Comparison of ENCODE assay signal across 8 cellular contexts in genomic region chr17:16351831-16352230, GRCh38. TPM values are rescaled to one million over a fixed set of nuclear protein-coding genes. Genes with fewer than 3 reads are reported as not detected.
DNase-seq lines count a peak whose midpoint lies in the region; ATAC-seq, FAIRE-seq and TF ChIP-seq lines count a peak whose summit lies in the region.

No MANE protein-coding gene starts in this region.

- peaks cover 2 to 3% of the 10 kb centered on the region in 2 donors for H3K36me3 Mint-ChIP-seq in activated T-cell treated with anti-CD3 and anti-CD28 coated beads, Interleukin-2, amount 50 U/mL, for 72 hours (ENCODE audit: insufficient read depth in 2 of 2)
- peaks cover 10 to 17% of the 10 kb centered on the region in 2 donors for H3K36me3 Mint-ChIP-seq in activated naive CD4-positive, alpha-beta T cell treated with anti-CD3 and anti-CD28 coated beads, Interleukin-2, amount 50 U/mL, for 72 hours

- peaks cover 12% of the 10 kb centered on the region for H3K27me3 ChIP-seq in keratinocyte (ENCODE audit: control insufficient read depth, extremely low read depth, insufficient read depth, low read length)
- peaks cover 11% of the 10 kb centered on the region for H3K27me3 ChIP-seq in transverse colon

- WGBS in transverse colon (ENCODE audit: low coverage in 1 of 2), 2 donors = 31 to 40% methylated on average over 9 to 10 of the region's 10 CpGs

- H3K4me3 Mint-ChIP-seq in activated T-cell treated with anti-CD3 and anti-CD28 coated beads, Interleukin-2, amount 50 U/mL, for 72 hours = peak overlapping the region; percentile 93 to 95

- in situ Hi-C loops in transverse colon (cut with MboI; ENCODE audit: low pct_ligation_motif_present in 1 of 4, low pct_unique_long_range_greater_than_20kb in 1 of 4, low sequenced_read_pairs in 3 of 4) = loop anchor here in 2 of 4 donors (25.0 kb wide), 1 partner anchor 160 kb away; no protein-coding TSS in a partner anchor

- H3K4me2 ChIP-seq in keratinocyte (ENCODE audit: control insufficient read depth, extremely low read depth, insufficient read depth, low read depth, low read length) = peak overlapping the region; percentile 69

- dilution Hi-C loops in keratinocyte (cut with MboI; ENCODE audit: extremely low pct_ligation_motif_present, low sequenced_read_pairs) = no loop called here

- no peaks in the 10 kb centered on the region for H3K9me3 Mint-ChIP-seq in activated T-cell treated with anti-CD3 and anti-CD28 coated beads, Interleukin-2, amount 50 U/mL, for 72 hours
- H3K9me3 Mint-ChIP-seq in activated naive CD4-positive, alpha-beta T cell treated with anti-CD3 and anti-CD28 coated beads, Interleukin-2, amount 50 U/mL, for 72 hours = no peaks in the 10 kb centered on the region

- no peak for TF ChIP-seq EP300 in transverse colon (IDR thresholded peaks at IDR 0.05; ENCODE audit: low read depth)

- FAIRE-seq in keratinocyte (lab: Jason Lieb, UNC) = no peak

- peak overlapping the region; percentile 68 for H3K27ac Mint-ChIP-seq in activated T-cell treated with anti-CD3 and anti-CD28 coated beads, Interleukin-2, amount 50 U/mL, for 72 hours
- H3K27ac Mint-ChIP-seq in activated naive CD4-positive, alpha-beta T cell treated with anti-CD3 and anti-CD28 coated beads, Interleukin-2, amount 50 U/mL, for 72 hours = peak overlapping the region; percentile 77 to 91

- H3K9me3 ChIP-seq in keratinocyte (ENCODE audit: control insufficient read depth, low read depth, low read length) (no peaks in the 10 kb centered on the region), transverse colon (no peaks in the 10 kb centered on the region)

- H2AFZ ChIP-seq in keratinocyte (ENCODE audit: control insufficient read depth, low read length) = no peak overlapping the region

- peak overlapping the region in 1 of 3 experiments; percentile 77 for H3K4me3 ChIP-seq in keratinocyte (ENCODE audit: control insufficient read depth in 2 of 3, extremely low read depth in 1 of 3, insufficient read depth in 2 of 3, low read depth in 1 of 3, low read length in 3 of 3)
- peak overlapping the region; percentile 59 to 86 (median 74) for H3K4me3 ChIP-seq in transverse colon

- no peaks in the 10 kb centered on the region for H4K20me1 ChIP-seq in keratinocyte (ENCODE audit: control insufficient read depth, extremely low read depth, insufficient read depth, low read length)

- no peak for ATAC-seq in activated T-cell treated with anti-CD3 and anti-CD28 coated beads, Interleukin-2, amount 50 U/mL, for 72 hours (replicated peaks in 1 of 2)
- ATAC-seq in activated naive CD4-positive, alpha-beta T cell treated with anti-CD3 and anti-CD28 coated beads, Interleukin-2, amount 50 U/mL, for 72 hours = no peak
- ATAC-seq in HG02973 (IDR thresholded peaks at IDR 0.05; ENCODE audit: unreplicated experiment) = no peak
- ATAC-seq in GM18498 (IDR thresholded peaks at IDR 0.05; ENCODE audit: unreplicated experiment) = no peak

- intact Hi-C loops in transverse colon (cut with DNase I; ENCODE audit: low total_unique reads) = no loop called here

- H3K9ac ChIP-seq in keratinocyte (ENCODE audit: control insufficient read depth, extremely low read depth, insufficient read depth, low read length) = no peak overlapping the region

- DNase-seq in activated T-cell treated with anti-CD3 and anti-CD28 coated beads, Interleukin-2, amount 50 U/mL, for 72 hours = no peak
- no peak for DNase-seq in activated T-cell treated with anti-CD3 and anti-CD28 coated beads, Interleukin-2, amount 50 U/mL, for 48 hours
- DNase-seq in activated naive CD4-positive, alpha-beta T cell treated with anti-CD3 and anti-CD28 coated beads, Interleukin-2, amount 50 U/mL, for 72 hours (ENCODE audit: low spot score in 2 of 2) = no peak
- DNase-seq in keratinocyte (ENCODE audit: low read depth, low spot score) = no peak
- DNase-seq in transverse colon = no peak
- DNase-seq in NCI-H2171 treated with DMSO at 0.1 percent for 48 hours (lab: John Stamatoyannopoulos, UW) = no peak

- no peak for TF ChIP-seq CTCF in keratinocyte (optimal IDR thresholded peaks at IDR 0.05 in 1 of 3, IDR thresholded peaks at IDR 0.05 in 1 of 3, conservative IDR thresholded peaks at IDR 0.05 in 1 of 3; ENCODE audit: extremely low read depth in 1 of 3, insufficient read depth in 2 of 3, low read length in 3 of 3)
- no peak for TF ChIP-seq CTCF in transverse colon (IDR thresholded peaks at IDR 0.05)

- H3K79me2 ChIP-seq in keratinocyte (ENCODE audit: control insufficient read depth, insufficient read depth, low read length) = no peaks in the 10 kb centered on the region

- peaks cover 38% of the 10 kb centered on the region for H3K4me1 Mint-ChIP-seq in activated T-cell treated with anti-CD3 and anti-CD28 coated beads, Interleukin-2, amount 50 U/mL, for 72 hours (ENCODE audit: low read depth)

- H3K27ac ChIP-seq in keratinocyte (ENCODE audit: control insufficient read depth, insufficient read depth, low read length) (no peak overlapping the region), transverse colon (peak overlapping the region; percentile 76 to 91 (median 86))

- H3K4me1 ChIP-seq in keratinocyte (ENCODE audit: control insufficient read depth, extremely low read depth, insufficient read depth, low read length) (peaks cover 6% of the 10 kb centered on the region), transverse colon (peaks cover 0 to 18% (median 14%) of the 10 kb centered on the region in 4 donors)

- no peak for TF ChIP-seq POLR2A in transverse colon (IDR thresholded peaks at IDR 0.05)

- H3K9me1 ChIP-seq in keratinocyte (ENCODE audit: control insufficient read depth, extremely low read depth, insufficient read depth, low read length) = no peaks in the 10 kb centered on the region

- H3K27me3 Mint-ChIP-seq in activated T-cell treated with anti-CD3 and anti-CD28 coated beads, Interleukin-2, amount 50 U/mL, for 72 hours (ENCODE audit: low read depth) = peaks cover 4% of the 10 kb centered on the region

- H3K36me3 ChIP-seq in keratinocyte (ENCODE audit: control insufficient read depth in 2 of 2, extremely low read depth in 1 of 2, insufficient read depth in 2 of 2, low read length in 2 of 2) = peaks cover 0 to 2% of the 10 kb centered on the region in 2 experiments
- H3K36me3 ChIP-seq in transverse colon = no peaks in the 10 kb centered on the region

RNA-seq across cellular contexts. Expression of gene CENPV, which starts 1.4 kb away (rescaled TPM):
- total RNA-seq in activated T-cell treated with anti-CD3 and anti-CD28 coated beads, Interleukin-2, amount 50 U/mL, for 72 hours = 10 to 100 TPM; 48.5 to 54.9 TPM
- total RNA-seq in activated naive CD4-positive, alpha-beta T cell treated with anti-CD3 and anti-CD28 coated beads, Interleukin-2, amount 50 U/mL, for 72 hours = 100 to 1,000 TPM in 1 of 2 donors, 10 to 100 TPM in 1; 78.7 to 115 TPM
- 0.58 to 1.7 TPM (median 1.5 TPM) in 3 replicates for polyA plus RNA-seq in keratinocyte
- not detected for polyA plus RNA-seq in keratinocyte (2011; ENCODE audit: low read depth)
- 0.77 and 1.3 TPM in 2 replicates for polyA plus RNA-seq in keratinocyte (2011; cell fraction: cytosol; rRNA removed)
- polyA plus RNA-seq in keratinocyte (2011; cell fraction: nucleus; rRNA removed) = 0.44 and 0.76 TPM in 2 replicates
- polyA plus RNA-seq in keratinocyte (2012; ENCODE audit: low replicate concordance) = 1.5 and 2.7 TPM in 2 replicates
- polyA minus RNA-seq in keratinocyte = 0.20 to 2.4 TPM in 2 of 3 replicates, not detected in the other
- not detected for polyA minus RNA-seq in keratinocyte (2011; cell fraction: cytosol; rRNA and poly(A)+ RNA removed)
- polyA minus RNA-seq in keratinocyte (2011; cell fraction: nucleus; rRNA and poly(A)+ RNA removed) = 1.6 TPM in 1 of 2 replicates, not detected in the other
- 100 to 1,000 TPM in 1 of 4 donors, 10 to 100 TPM in 3; 27.0 to 156 (median 57.1) TPM for total RNA-seq in transverse colon

RNA-seq across cellular contexts. Expression of gene UBB, which starts 29.1 kb away (rescaled TPM):
- 1,000 to 10,000 TPM in 1 of 2 donors, 100 to 1,000 TPM in 1; 726 to 1,037 TPM for total RNA-seq in activated T-cell treated with anti-CD3 and anti-CD28 coated beads, Interleukin-2, amount 50 U/mL, for 72 hours
- 1,000 to 10,000 TPM; 1,283 to 1,379 TPM for total RNA-seq in activated naive CD4-positive, alpha-beta T cell treated with anti-CD3 and anti-CD28 coated beads, Interleukin-2, amount 50 U/mL, for 72 hours
- 533 to 846 TPM (median 762 TPM) in 3 replicates for polyA plus RNA-seq in keratinocyte
- 1,565 TPM for polyA plus RNA-seq in keratinocyte (2011; ENCODE audit: low read depth)
- polyA plus RNA-seq in keratinocyte (2011; cell fraction: cytosol; rRNA removed) = 801 and 945 TPM in 2 replicates
- 771 and 944 TPM in 2 replicates for polyA plus RNA-seq in keratinocyte (2011; cell fraction: nucleus; rRNA removed)
- polyA plus RNA-seq in keratinocyte (2012; ENCODE audit: low replicate concordance) = 1,038 and 1,360 TPM in 2 replicates
- polyA minus RNA-seq in keratinocyte = 792 to 880 TPM (median 870 TPM) in 3 replicates
- polyA minus RNA-seq in keratinocyte (2011; cell fraction: cytosol; rRNA and poly(A)+ RNA removed) = 525 TPM
- 230 and 326 TPM in 2 replicates for polyA minus RNA-seq in keratinocyte (2011; cell fraction: nucleus; rRNA and poly(A)+ RNA removed)
- total RNA-seq in transverse colon = 1,000 to 10,000 TPM in 1 of 4 donors, 100 to 1,000 TPM in 3; 426 to 1,167 (median 805) TPM
